Comparison of ENCODE assay signal across 9 cellular contexts in the genomic region with DNA sequence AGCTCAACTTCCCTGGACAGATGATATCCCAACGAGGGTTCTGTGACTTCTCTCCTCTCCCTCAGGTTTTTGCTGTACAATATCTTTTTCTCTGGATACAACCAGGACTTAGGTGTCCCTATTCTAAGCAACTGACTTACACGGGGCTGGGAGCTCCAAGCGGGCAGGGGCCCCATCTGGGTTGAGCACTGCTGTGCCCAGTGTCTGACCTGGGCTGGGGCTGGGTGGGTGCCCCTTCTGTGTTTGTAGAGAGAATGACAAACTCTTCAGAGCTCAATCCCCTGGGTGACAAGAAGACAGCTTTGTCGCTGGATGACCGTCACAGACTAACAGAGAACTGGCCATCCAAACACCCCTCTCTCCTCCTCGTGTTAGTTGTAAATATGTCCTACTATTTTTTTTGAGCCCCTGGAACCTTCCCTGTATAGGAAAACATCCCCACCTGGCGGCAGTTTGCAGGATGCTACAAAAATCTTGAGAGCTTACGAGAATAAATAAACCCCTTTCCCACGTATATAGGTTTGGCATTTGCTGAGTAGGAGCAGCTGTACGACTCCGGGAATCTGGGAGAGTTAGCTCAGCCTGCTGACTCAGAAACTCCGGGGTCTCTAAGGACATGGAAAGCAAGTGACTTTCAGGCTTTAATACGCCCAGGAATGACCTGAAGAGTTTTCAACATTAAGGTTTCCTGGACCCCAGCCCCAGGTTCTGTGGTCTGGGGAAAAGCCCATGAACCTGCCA. TPM values are rescaled to one million over a fixed set of nuclear protein-coding genes. Genes with fewer than 3 reads are reported as not detected.
DNase-seq lines count a peak whose midpoint lies in the region; ATAC-seq and TF ChIP-seq lines count a peak whose summit lies in the region.
"Had no signal": no experiment of that assay in that cellular context is flagged by ENCODE, and none has a peak within 500 bp of the region (broad histone marks: within the 10 kb centered on the region; RNA-seq: fewer than 3 reads in every experiment).

No MANE protein-coding gene starts in this region.

- peaks cover 3% of the 10 kb centered on the region for H3K36me3 Mint-ChIP-seq in neural crest cell (ENCODE audit: low read depth)

- peaks cover 18% of the 10 kb centered on the region for H3K4me1 Mint-ChIP-seq in neural crest cell

- H3K4me1 ChIP-seq in testis (no peaks in the 10 kb centered on the region), Peyer's patch (no peaks in the 10 kb centered on the region)

- H3K36me3 ChIP-seq in testis (ENCODE audit: low read depth, missing control alignments) (no peaks in the 10 kb centered on the region), Peyer's patch (no peaks in the 10 kb centered on the region)

- no peak overlapping the region for H3K27ac ChIP-seq in testis
- H3K27ac ChIP-seq in Peyer's patch = peak overlapping the region in 1 of 4 donors; percentile 35

- no peak for ATAC-seq in GM18502 (IDR thresholded peaks at IDR 0.05; ENCODE audit: poor library complexity, unreplicated experiment)

- H3K9me3 ChIP-seq in testis = no peaks in the 10 kb centered on the region
- H3K9me3 ChIP-seq in Peyer's patch = no peaks in the 10 kb centered on the region

- intact Hi-C loops in testis (cut with DNase I; ENCODE audit: low total_unique reads) = loop anchor here (10.0 kb wide), 1 partner anchor 686 kb away; no protein-coding TSS in a partner anchor

- WGBS in testis, 2 donors = 60 to 69% methylated on average over 13 of the region's 13 CpGs

- H3K27ac Mint-ChIP-seq in neural crest cell (ENCODE audit: unreplicated experiment) = no peak overlapping the region

- H3K4me3 ChIP-seq in testis (no peak overlapping the region), Peyer's patch (no peak overlapping the region)

- peak; percentile 76 for DNase-seq in Daoy (ENCODE audit: low read depth)
- peak; percentile 56 for DNase-seq in NCI-H2227 (lab: John Stamatoyannopoulos, UW; ENCODE audit: unreplicated experiment)
- peak; percentile 84 for DNase-seq in dedifferentiated amniotic fluid mesenchymal stem cell (ENCODE audit: extremely low spot score)
- DNase-seq in neural crest cell (ENCODE audit: low read depth, low spot score) = peak; percentile 37
- no peak for DNase-seq in testis
- no peak for DNase-seq in DMS153 treated with DMSO at 0.1 percent for 48 hours (lab: John Stamatoyannopoulos, UW; ENCODE audit: unreplicated experiment)
- DNase-seq in Peyer's patch = no peak

- TF ChIP-seq POLR2A in testis (IDR thresholded peaks at IDR 0.05) (no peak), Peyer's patch (IDR thresholded peaks at IDR 0.05) (no peak)

- H3K27me3 Mint-ChIP-seq in neural crest cell (ENCODE audit: low read depth) = peaks cover 2% of the 10 kb centered on the region

- H3K27me3 ChIP-seq in testis (no peaks in the 10 kb centered on the region), Peyer's patch (no peaks in the 10 kb centered on the region)

- TF ChIP-seq CTCF in neural crest cell (conservative IDR thresholded peaks at IDR 0.05) (peak; percentile 66), testis (IDR thresholded peaks at IDR 0.05) (peak in 1 of 3 experiments; percentile 18), Peyer's patch (IDR thresholded peaks at IDR 0.05) (peak in 2 of 6 experiments; percentile 10 to 25)

- no peaks in the 10 kb centered on the region for H3K9me3 Mint-ChIP-seq in neural crest cell

- H3K4me3 Mint-ChIP-seq in neural crest cell = no peak overlapping the region

RNA-seq across cellular contexts. Expression of a gene that starts 23.7 kb away (rescaled TPM):
- not detected in 2 replicates for total RNA-seq in Daoy (2014; rRNA removed; shearing (Covaris generic))
- total RNA-seq in neural crest cell (0.09 and 0.35 TPM in 2 replicates), testis (under 1 TPM; 0.50 to 0.63 TPM), Peyer's patch (not detected)
- 0.32 TPM for polyA plus RNA-seq in testis (ENCODE audit: insufficient read depth, low read depth, low replicate concordance)
- total RNA-seq: endothelial cell of umbilical vein had no signal
- polyA plus RNA-seq: endothelial cell of umbilical vein had no signal

Comparison
In these comparisons a context has a peak if more than half of its experiments do, and no peak if none do; other contexts are left out.
1. DNase-seq: peak in Daoy (single experiment), NCI-H2227 (single experiment), dedifferentiated amniotic fluid mesenchymal stem cell (single experiment) and neural crest cell (single experiment); none in testis (single experiment), DMS153 treated with DMSO at 0.1 percent for 48 hours (single experiment) and Peyer's patch (0 of 3).